Comparison of ENCODE assay signal across 1 cellular context in the genomic region with DNA sequence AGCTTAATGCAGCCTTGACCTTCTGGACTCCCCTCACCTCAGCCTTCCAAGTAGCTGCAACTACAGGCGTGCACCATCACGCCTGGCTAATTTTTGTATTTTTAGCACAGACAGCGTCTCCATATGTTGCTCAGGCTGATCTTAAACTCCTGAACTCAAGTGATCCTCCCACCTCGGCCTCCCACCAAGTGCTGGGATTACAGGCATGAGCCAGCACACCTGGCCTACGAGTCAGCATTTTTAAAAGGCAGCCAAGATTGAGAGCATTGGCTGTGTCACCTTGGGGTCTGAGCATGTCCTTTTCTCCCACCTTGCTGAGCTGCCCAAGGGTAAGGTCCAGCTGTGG.
TF ChIP-seq lines count a peak whose summit lies in the region.

No MANE protein-coding gene starts in this region.

TF ChIP-seq in GM23338, 12 proteins besides CTCF, POLR2A, EP300 and RAD21 (continued from another document):
- TF ChIP-seq, protein P1, sequence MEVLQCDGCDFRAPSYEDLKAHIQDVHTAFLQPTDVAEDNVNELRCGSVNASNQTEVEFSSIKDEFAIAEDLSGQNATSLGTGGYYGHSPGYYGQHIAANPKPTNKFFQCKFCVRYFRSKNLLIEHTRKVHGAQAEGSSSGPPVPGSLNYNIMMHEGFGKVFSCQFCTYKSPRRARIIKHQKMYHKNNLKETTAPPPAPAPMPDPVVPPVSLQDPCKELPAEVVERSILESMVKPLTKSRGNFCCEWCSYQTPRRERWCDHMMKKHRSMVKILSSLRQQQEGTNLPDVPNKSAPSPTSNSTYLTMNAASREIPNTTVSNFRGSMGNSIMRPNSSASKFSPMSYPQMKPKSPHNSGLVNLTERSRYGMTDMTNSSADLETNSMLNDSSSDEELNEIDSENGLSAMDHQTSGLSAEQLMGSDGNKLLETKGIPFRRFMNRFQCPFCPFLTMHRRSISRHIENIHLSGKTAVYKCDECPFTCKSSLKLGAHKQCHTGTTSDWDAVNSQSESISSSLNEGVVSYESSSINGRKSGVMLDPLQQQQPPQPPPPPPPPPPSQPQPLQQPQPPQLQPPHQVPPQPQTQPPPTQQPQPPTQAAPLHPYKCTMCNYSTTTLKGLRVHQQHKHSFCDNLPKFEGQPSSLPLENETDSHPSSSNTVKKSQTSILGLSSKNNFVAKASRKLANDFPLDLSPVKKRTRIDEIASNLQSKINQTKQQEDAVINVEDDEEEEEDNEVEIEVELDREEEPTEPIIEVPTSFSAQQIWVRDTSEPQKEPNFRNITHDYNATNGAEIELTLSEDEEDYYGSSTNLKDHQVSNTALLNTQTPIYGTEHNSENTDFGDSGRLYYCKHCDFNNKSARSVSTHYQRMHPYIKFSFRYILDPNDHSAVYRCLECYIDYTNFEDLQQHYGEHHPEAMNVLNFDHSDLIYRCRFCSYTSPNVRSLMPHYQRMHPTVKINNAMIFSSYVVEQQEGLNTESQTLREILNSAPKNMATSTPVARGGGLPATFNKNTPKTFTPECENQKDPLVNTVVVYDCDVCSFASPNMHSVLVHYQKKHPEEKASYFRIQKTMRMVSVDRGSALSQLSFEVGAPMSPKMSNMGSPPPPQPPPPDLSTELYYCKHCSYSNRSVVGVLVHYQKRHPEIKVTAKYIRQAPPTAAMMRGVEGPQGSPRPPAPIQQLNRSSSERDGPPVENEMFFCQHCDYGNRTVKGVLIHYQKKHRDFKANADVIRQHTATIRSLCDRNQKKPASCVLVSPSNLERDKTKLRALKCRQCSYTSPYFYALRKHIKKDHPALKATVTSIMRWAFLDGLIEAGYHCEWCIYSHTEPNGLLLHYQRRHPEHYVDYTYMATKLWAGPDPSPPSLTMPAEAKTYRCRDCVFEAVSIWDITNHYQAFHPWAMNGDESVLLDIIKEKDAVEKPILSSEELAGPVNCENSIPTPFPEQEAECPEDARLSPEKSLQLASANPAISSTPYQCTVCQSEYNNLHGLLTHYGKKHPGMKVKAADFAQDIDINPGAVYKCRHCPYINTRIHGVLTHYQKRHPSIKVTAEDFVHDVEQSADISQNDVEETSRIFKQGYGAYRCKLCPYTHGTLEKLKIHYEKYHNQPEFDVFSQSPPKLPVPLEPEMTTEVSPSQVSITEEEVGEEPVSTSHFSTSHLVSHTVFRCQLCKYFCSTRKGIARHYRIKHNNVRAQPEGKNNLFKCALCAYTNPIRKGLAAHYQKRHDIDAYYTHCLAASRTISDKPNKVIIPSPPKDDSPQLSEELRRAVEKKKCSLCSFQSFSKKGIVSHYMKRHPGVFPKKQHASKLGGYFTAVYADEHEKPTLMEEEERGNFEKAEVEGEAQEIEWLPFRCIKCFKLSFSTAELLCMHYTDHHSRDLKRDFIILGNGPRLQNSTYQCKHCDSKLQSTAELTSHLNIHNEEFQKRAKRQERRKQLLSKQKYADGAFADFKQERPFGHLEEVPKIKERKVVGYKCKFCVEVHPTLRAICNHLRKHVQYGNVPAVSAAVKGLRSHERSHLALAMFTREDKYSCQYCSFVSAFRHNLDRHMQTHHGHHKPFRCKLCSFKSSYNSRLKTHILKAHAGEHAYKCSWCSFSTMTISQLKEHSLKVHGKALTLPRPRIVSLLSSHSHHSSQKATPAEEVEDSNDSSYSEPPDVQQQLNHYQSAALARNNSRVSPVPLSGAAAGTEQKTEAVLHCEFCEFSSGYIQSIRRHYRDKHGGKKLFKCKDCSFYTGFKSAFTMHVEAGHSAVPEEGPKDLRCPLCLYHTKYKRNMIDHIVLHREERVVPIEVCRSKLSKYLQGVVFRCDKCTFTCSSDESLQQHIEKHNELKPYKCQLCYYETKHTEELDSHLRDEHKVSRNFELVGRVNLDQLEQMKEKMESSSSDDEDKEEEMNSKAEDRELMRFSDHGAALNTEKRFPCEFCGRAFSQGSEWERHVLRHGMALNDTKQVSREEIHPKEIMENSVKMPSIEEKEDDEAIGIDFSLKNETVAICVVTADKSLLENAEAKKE (CRISPR knock-in tag; IDR thresholded peaks at IDR 0.05) = no peak
- no peak for TF ChIP-seq EZH2 (IDR thresholded peaks at IDR 0.05; ENCODE audit: low read depth, unreplicated experiment)
